In the genomic region with DNA sequence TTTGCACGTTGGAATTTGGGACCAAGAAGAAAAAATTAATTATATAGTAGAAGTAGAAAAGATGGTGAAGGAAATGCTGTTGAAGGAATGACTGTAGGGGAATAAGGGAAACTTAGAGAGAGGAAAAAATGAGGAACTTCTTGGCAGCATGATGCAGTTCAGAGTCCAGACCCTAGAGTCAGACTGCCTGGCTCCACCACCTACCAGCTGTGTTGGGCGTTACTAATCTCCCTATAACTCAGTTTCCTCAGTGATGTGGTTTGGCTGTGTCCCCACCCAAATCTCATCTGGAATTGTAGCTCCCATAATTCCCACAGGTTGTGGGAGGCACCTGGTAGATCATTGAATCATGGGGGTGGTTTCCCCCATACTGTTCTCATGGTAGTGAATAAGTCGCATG, we compare ENCODE assay signal across 34 cellular contexts. TPM values are rescaled to one million over a fixed set of nuclear protein-coding genes. Genes with fewer than 3 reads are reported as not detected.
"Had no signal": no experiment of that assay in that cellular context is flagged by ENCODE, and none has a peak within 500 bp of the region (broad histone marks: within the 10 kb centered on the region; RNA-seq: fewer than 3 reads in every experiment).

No MANE protein-coding gene starts in this region.

- H3K4me3 Mint-ChIP-seq: activated CD4-positive, alpha-beta memory T cell treated with anti-CD3 and anti-CD28 coated beads, Interleukin-2, amount 10 ng/mL, durations not matched to agents 7 days and 5 days; activated CD4-positive, alpha-beta T cell treated with anti-CD3 and anti-CD28 coated beads, Interleukin-2, amount 10 ng/mL, durations not matched to agents 24 days and 14 days; activated CD8-positive, alpha-beta memory T cell treated with anti-CD3 and anti-CD28 coated beads, Interleukin-2, amount 10 ng/mL, durations not matched to agents 7 days and 5 days; activated CD8-positive, alpha-beta T cell treated with anti-CD3 and anti-CD28 coated beads, Interleukin-2, amount 10 ng/mL, durations not matched to agents 7 days and 5 days; activated naive CD8-positive, alpha-beta T cell treated with anti-CD3 and anti-CD28 coated beads, Interleukin-2, amount 10 ng/mL, durations not matched to agents 7 days and 5 days; activated T-cell treated with anti-CD3 and anti-CD28 coated beads, Interleukin-2, amount 50 U/mL, for 24 hours; T-helper 1 cell treated with Interleukin-12 subunit alpha and Interleukin-12 subunit beta and Interleukin-4 antibody, amounts not matched to agents 30 μg/mL and 1 μg/mL, for 36 hours; T-helper 2 cell treated with Interferon-gamma antibody and Interleukin-4, amounts not matched to agents 5 μg/mL and 100 μg/mL, for 36 hours; WTC11 had no signal

- H3K4me1 Mint-ChIP-seq: WTC11 had no signal

- DNase-seq: activated CD4-positive, alpha-beta memory T cell treated with anti-CD3 and anti-CD28 coated beads, Interleukin-2, amount 10 ng/mL, durations not matched to agents 7 days and 5 days; activated CD4-positive, alpha-beta T cell treated with anti-CD3 and anti-CD28 coated beads for 1 hour; activated CD4-positive, alpha-beta T cell treated with anti-CD3 and anti-CD28 coated beads for 4 hours; activated CD4-positive, alpha-beta T cell treated with anti-CD3 and anti-CD28 coated beads, Interleukin-2, amount 50 U/mL, for 48 hours; activated CD4-positive, CD25-positive, alpha-beta regulatory T cell; activated CD8-positive, alpha-beta memory T cell treated with anti-CD3 and anti-CD28 coated beads for 24 hours; activated CD8-positive, alpha-beta memory T cell treated with anti-CD3 and anti-CD28 coated beads, Interleukin-2, amount 10 ng/mL, durations not matched to agents 7 days and 5 days; activated CD8-positive, alpha-beta memory T cell treated with anti-CD3 and anti-CD28 coated beads, Interleukin-2, amount 50 U/mL, for 48 hours; activated CD8-positive, alpha-beta T cell treated with anti-CD3 and anti-CD28 coated beads, Interleukin-2, amount 10 ng/mL, durations not matched to agents 7 days and 5 days; activated effector memory CD4-positive, alpha-beta T cell treated with anti-CD3 and anti-CD28 coated beads, Interleukin-2, amount 50 U/mL, for 16 hours; activated gamma-delta T cell treated with Interleukin-2 at 50 U/mL for 16 hours; activated naive CD4-positive, alpha-beta T cell; activated naive CD4-positive, alpha-beta T cell treated with anti-CD3 and anti-CD28 coated beads, Interleukin-2, amount 50 U/mL, for 16 hours; activated naive CD8-positive, alpha-beta T cell treated with anti-CD3 and anti-CD28 coated beads, Interleukin-2, amount 10 ng/mL, durations not matched to agents 7 days and 5 days; activated T-cell treated with anti-CD3 and anti-CD28 coated beads, Interleukin-2, amount 50 U/mL, for 24 hours; activated T-cell treated with anti-CD3 and anti-CD28 coated beads, Interleukin-2, amount 50 U/mL, for 48 hours; adrenal gland; amniotic stem cell; aorta; body of pancreas; brain microvascular endothelial cell; central memory CD4-positive, alpha-beta T cell; SW 1271; T-helper 1 cell; T-helper 2 cell; T-helper 9 cell; WERI-Rb-1 had no signal

- H3K27ac Mint-ChIP-seq: activated CD4-positive, alpha-beta memory T cell treated with anti-CD3 and anti-CD28 coated beads, Interleukin-2, amount 10 ng/mL, durations not matched to agents 7 days and 5 days; activated CD4-positive, alpha-beta T cell treated with anti-CD3 and anti-CD28 coated beads, Interleukin-2, amount 10 ng/mL, durations not matched to agents 24 days and 14 days; activated CD8-positive, alpha-beta memory T cell treated with anti-CD3 and anti-CD28 coated beads, Interleukin-2, amount 10 ng/mL, durations not matched to agents 7 days and 5 days; activated CD8-positive, alpha-beta T cell treated with anti-CD3 and anti-CD28 coated beads, Interleukin-2, amount 10 ng/mL, durations not matched to agents 7 days and 5 days; activated naive CD4-positive, alpha-beta T cell treated with anti-CD3 and anti-CD28 coated beads, Interleukin-2, amount 50 U/mL, for 72 hours; activated naive CD8-positive, alpha-beta T cell treated with anti-CD3 and anti-CD28 coated beads, Interleukin-2, amount 10 ng/mL, durations not matched to agents 7 days and 5 days; activated T-cell treated with anti-CD3 and anti-CD28 coated beads, Interleukin-2, amount 50 U/mL, for 24 hours; T-helper 1 cell treated with Interleukin-12 subunit alpha and Interleukin-12 subunit beta and Interleukin-4 antibody, amounts not matched to agents 30 μg/mL and 1 μg/mL, for 36 hours; T-helper 2 cell treated with Interferon-gamma antibody and Interleukin-4, amounts not matched to agents 5 μg/mL and 100 μg/mL, for 36 hours; WTC11 had no signal

- ATAC-seq: activated CD4-positive, CD25-positive, alpha-beta regulatory T cell treated with anti-CD3 and anti-CD28 coated beads, Interleukin-2, amount 50 U/mL, for 24 hours; activated CD8-positive, alpha-beta memory T cell treated with anti-CD3 and anti-CD28 coated beads, Interleukin-2, amount 10 ng/mL, durations not matched to agents 7 days and 5 days; activated CD8-positive, alpha-beta T cell treated with anti-CD3 and anti-CD28 coated beads, Interleukin-2, amount 10 ng/mL, durations not matched to agents 7 days and 5 days; body of pancreas; WTC11 had no signal

- H3K27me3 Mint-ChIP-seq: activated CD4-positive, alpha-beta memory T cell treated with anti-CD3 and anti-CD28 coated beads, Interleukin-2, amount 10 ng/mL, durations not matched to agents 7 days and 5 days; activated CD4-positive, alpha-beta T cell treated with anti-CD3 and anti-CD28 coated beads, Interleukin-2, amount 10 ng/mL, durations not matched to agents 24 days and 14 days; activated naive CD8-positive, alpha-beta T cell treated with anti-CD3 and anti-CD28 coated beads, Interleukin-2, amount 10 ng/mL, durations not matched to agents 7 days and 5 days; activated T-cell treated with anti-CD3 and anti-CD28 coated beads, Interleukin-2, amount 50 U/mL, for 24 hours had no signal

RNA-seq across cellular contexts. Expression of a gene that starts 1.3 kb away (rescaled TPM):
- total RNA-seq: activated CD4-positive, alpha-beta T cell treated with anti-CD3 and anti-CD28 coated beads, Interleukin-2, amount 10 ng/mL, durations not matched to agents 24 days and 14 days; astrocyte had no signal
